ENCODE assay signal across 19 cellular contexts in genomic region chr12:68639396-68639767, GRCh38. TPM values are rescaled to one million over a fixed set of nuclear protein-coding genes. Genes with fewer than 3 reads are reported as not detected.
A peak's percentile ranks its signal among the peaks of the same experiment; 100 is the strongest.
DNase-seq lines count a peak whose midpoint lies in the region; ATAC-seq, FAIRE-seq and TF ChIP-seq lines count a peak whose summit lies in the region.
"Had no signal": no experiment of that assay in that cellular context is flagged by ENCODE, and none has a peak within 500 bp of the region (broad histone marks: within the 10 kb centered on the region; RNA-seq: fewer than 3 reads in every experiment).

No MANE protein-coding gene starts in this region.

- H3K27me3 Mint-ChIP-seq in activated CD4-positive, alpha-beta memory T cell treated with anti-CD3 and anti-CD28 coated beads, Interleukin-2, amount 10 ng/mL, durations not matched to agents 7 days and 5 days = no peaks in the 10 kb centered on the region
- no peaks in the 10 kb centered on the region for H3K27me3 Mint-ChIP-seq in activated CD4-positive, alpha-beta memory T cell treated with anti-CD3 and anti-CD28 coated beads for 36 hours
- H3K27me3 Mint-ChIP-seq in astrocyte (ENCODE audit: low read depth, unreplicated experiment) = no peaks in the 10 kb centered on the region

- DNase-seq in activated CD4-positive, alpha-beta memory T cell treated with anti-CD3 and anti-CD28 coated beads, Interleukin-2, amount 10 ng/mL, durations not matched to agents 7 days and 5 days = no peak
- no peak for DNase-seq in activated CD4-positive, alpha-beta memory T cell treated with anti-CD3 and anti-CD28 coated beads for 36 hours
- no peak for DNase-seq in astrocyte (ENCODE audit: low read depth)
- no peak for DNase-seq in smooth muscle cell (lab: John Stamatoyannopoulos, UW; ENCODE audit: unreplicated experiment)
- DNase-seq in NCI-H2081 treated with DMSO at 0.1 percent for 48 hours (lab: John Stamatoyannopoulos, UW) = no peak
- no peak for DNase-seq in stimulated activated CD8-positive, alpha-beta memory T cell treated with anti-CD3 and anti-CD28 coated beads, Interleukin-4, amount 100 ng/mL, for 48 hours
- DNase-seq: body of pancreas, Caco-2, esophagus squamous epithelium, head of caudate nucleus, NCI-H69, ovary, Peyer's patch, spleen had no signal

- H3K9me3 ChIP-seq in Loucy (ENCODE audit: insufficient read depth, low read depth, low read length) = no peaks in the 10 kb centered on the region
- H3K9me3 ChIP-seq in astrocyte (ENCODE audit: insufficient read depth, low read depth, low read length) = no peaks in the 10 kb centered on the region
- no peaks in the 10 kb centered on the region for H3K9me3 ChIP-seq in smooth muscle cell (replicated peaks; ENCODE audit: low read depth)
- H3K9me3 ChIP-seq: body of pancreas, Caco-2, esophagus squamous epithelium, ovary, Peyer's patch, spleen had no signal

- peaks cover 71% of the 10 kb centered on the region for H3K4me1 Mint-ChIP-seq in activated CD4-positive, alpha-beta memory T cell treated with anti-CD3 and anti-CD28 coated beads, Interleukin-2, amount 10 ng/mL, durations not matched to agents 7 days and 5 days
- H3K4me1 Mint-ChIP-seq in activated CD4-positive, alpha-beta memory T cell treated with anti-CD3 and anti-CD28 coated beads for 36 hours (ENCODE audit: low read depth) = peaks cover 79% of the 10 kb centered on the region
- peaks cover 47% of the 10 kb centered on the region for H3K4me1 Mint-ChIP-seq in astrocyte (ENCODE audit: low read depth, unreplicated experiment)

- H3K36me3 Mint-ChIP-seq in activated CD4-positive, alpha-beta memory T cell treated with anti-CD3 and anti-CD28 coated beads, Interleukin-2, amount 10 ng/mL, durations not matched to agents 7 days and 5 days (ENCODE audit: low read depth) = peaks cover 46% of the 10 kb centered on the region
- peaks cover 20% of the 10 kb centered on the region for H3K36me3 Mint-ChIP-seq in activated CD4-positive, alpha-beta memory T cell treated with anti-CD3 and anti-CD28 coated beads for 36 hours
- H3K36me3 Mint-ChIP-seq in astrocyte (ENCODE audit: low read depth, unreplicated experiment) = peaks cover 3% of the 10 kb centered on the region

- H3F3A ChIP-seq in Loucy (ENCODE audit: low read depth) (peaks cover 12% of the 10 kb centered on the region), smooth muscle cell (ENCODE audit: low read depth) (peaks cover 10% of the 10 kb centered on the region)

- H3K9ac ChIP-seq in Loucy (ENCODE audit: low read depth, low read length, poor library complexity, severe bottlenecking) (no peak overlapping the region), astrocyte (ENCODE audit: low read length) (no peak overlapping the region), smooth muscle cell (ENCODE audit: low read depth) (peak overlapping the region; percentile 36)

- peak overlapping the region; percentile 10 for H3K4me2 ChIP-seq in Loucy (ENCODE audit: low read depth, low read length, poor library complexity, severe bottlenecking)
- H3K4me2 ChIP-seq in astrocyte (ENCODE audit: low read length) = no peak overlapping the region
- H3K4me2 ChIP-seq in smooth muscle cell = peak overlapping the region; percentile 50

- no peaks in the 10 kb centered on the region for H3K9me3 Mint-ChIP-seq in activated CD4-positive, alpha-beta memory T cell treated with anti-CD3 and anti-CD28 coated beads, Interleukin-2, amount 10 ng/mL, durations not matched to agents 7 days and 5 days
- H3K9me3 Mint-ChIP-seq in activated CD4-positive, alpha-beta memory T cell treated with anti-CD3 and anti-CD28 coated beads for 36 hours = no peaks in the 10 kb centered on the region
- no peaks in the 10 kb centered on the region for H3K9me3 Mint-ChIP-seq in astrocyte (ENCODE audit: unreplicated experiment)

- POLR2A ChIA-PET in activated CD4-positive, alpha-beta memory T cell treated with anti-CD3 and anti-CD28 coated beads, Interleukin-2, amount 10 ng/mL, durations not matched to agents 7 days and 5 days (lab: Charles Lee) = interaction anchor here (0.9 to 1.9 kb wide), 6 partner anchors 16 to 142 kb away, joined by 3 to 8 read pairs (median 4); partner anchors contain the start of gene RAP1B
- POLR2A ChIA-PET in activated CD4-positive, alpha-beta memory T cell treated with anti-CD3 and anti-CD28 coated beads for 36 hours (lab: Charles Lee) = interaction anchor here (1.2 to 1.3 kb wide), 2 partner anchors 10 to 27 kb away, joined by 3 read pairs; no protein-coding TSS in a partner anchor

- H3K79me2 ChIP-seq in Loucy (ENCODE audit: insufficient read depth, low read length) = peaks cover 100% of the 10 kb centered on the region
- peaks cover 99% of the 10 kb centered on the region for H3K79me2 ChIP-seq in astrocyte (ENCODE audit: insufficient read depth, low read length)
- peaks cover 100% of the 10 kb centered on the region for H3K79me2 ChIP-seq in smooth muscle cell (ENCODE audit: low read depth)

- CTCF ChIA-PET in activated CD4-positive, alpha-beta memory T cell treated with anti-CD3 and anti-CD28 coated beads, Interleukin-2, amount 10 ng/mL, durations not matched to agents 7 days and 5 days (lab: Charles Lee) = interaction anchor here (0.7 to 1.0 kb wide), 2 partner anchors 275 to 280 kb away, joined by 3 read pairs; no protein-coding TSS in a partner anchor
- CTCF ChIA-PET in activated CD4-positive, alpha-beta memory T cell treated with anti-CD3 and anti-CD28 coated beads for 36 hours (lab: Charles Lee) = interaction anchor here (0.6 kb wide), 1 partner anchor 199 kb away, joined by 3 read pairs; no protein-coding TSS in a partner anchor

- no peak for FAIRE-seq in astrocyte (lab: Jason Lieb, UNC)
- FAIRE-seq: G401.6, keratinocyte had no signal

- peaks cover 92% of the 10 kb centered on the region for H4K20me1 ChIP-seq in Loucy (ENCODE audit: insufficient read depth, low read length, poor library complexity, severe bottlenecking)
- peaks cover 83% of the 10 kb centered on the region for H4K20me1 ChIP-seq in astrocyte (ENCODE audit: insufficient read depth, low read length)
- H4K20me1 ChIP-seq in smooth muscle cell (ENCODE audit: low read depth) = peaks cover 99% of the 10 kb centered on the region

- ATAC-seq in HG02623 (IDR thresholded peaks at IDR 0.05; ENCODE audit: unreplicated experiment) = no peak
- ATAC-seq: activated CD4-positive, CD25-positive, alpha-beta regulatory T cell treated with anti-CD3 and anti-CD28 coated beads, Interleukin-2, amount 50 U/mL, for 24 hours; body of pancreas had no signal

- no peak overlapping the region for H3K4me3 Mint-ChIP-seq in activated CD4-positive, alpha-beta memory T cell treated with anti-CD3 and anti-CD28 coated beads, Interleukin-2, amount 10 ng/mL, durations not matched to agents 7 days and 5 days
- H3K4me3 Mint-ChIP-seq in activated CD4-positive, alpha-beta memory T cell treated with anti-CD3 and anti-CD28 coated beads for 36 hours = no peak overlapping the region
- no peak overlapping the region for H3K4me3 Mint-ChIP-seq in astrocyte (ENCODE audit: unreplicated experiment)

- H2AFZ ChIP-seq in Loucy (ENCODE audit: low read length) (no peak overlapping the region), astrocyte (ENCODE audit: low read depth, low read length) (no peak overlapping the region), smooth muscle cell (ENCODE audit: low read depth) (no peak overlapping the region)

- H3K27ac ChIP-seq in astrocyte (ENCODE audit: low read depth, low read length) = no peak overlapping the region
- H3K27ac ChIP-seq in smooth muscle cell (ENCODE audit: low read depth) = peak overlapping the region; percentile 84
- H3K27ac ChIP-seq: body of pancreas, esophagus squamous epithelium, ovary had no signal

- intact Hi-C loops in activated CD4-positive, alpha-beta memory T cell treated with anti-CD3 and anti-CD28 coated beads for 36 hours (cut with micrococcal nuclease) = no loop called here

- H3K4me3 ChIP-seq in Loucy (ENCODE audit: low read length, poor library complexity, severe bottlenecking) = no peak overlapping the region
- H3K4me3 ChIP-seq in astrocyte (ENCODE audit: insufficient read depth, low read depth, low read length) = no peak overlapping the region
- H3K4me3 ChIP-seq in smooth muscle cell = no peak overlapping the region
- H3K4me3 ChIP-seq: body of pancreas, esophagus squamous epithelium, ovary, Peyer's patch, spleen had no signal

- H3K4me1 ChIP-seq in Loucy (ENCODE audit: insufficient read depth, low read length, poor library complexity, severe bottlenecking) (peaks cover 48% of the 10 kb centered on the region), astrocyte (ENCODE audit: insufficient read depth, low read length) (peaks cover 4% of the 10 kb centered on the region), smooth muscle cell (ENCODE audit: low read depth) (peaks cover 7% of the 10 kb centered on the region)

- H3K27ac Mint-ChIP-seq in activated CD4-positive, alpha-beta memory T cell treated with anti-CD3 and anti-CD28 coated beads, Interleukin-2, amount 10 ng/mL, durations not matched to agents 7 days and 5 days = peak overlapping the region; percentile 50
- no peak overlapping the region for H3K27ac Mint-ChIP-seq in activated CD4-positive, alpha-beta memory T cell treated with anti-CD3 and anti-CD28 coated beads for 36 hours
- peak overlapping the region; percentile 94 for H3K27ac Mint-ChIP-seq in astrocyte (ENCODE audit: unreplicated experiment)

- no peaks in the 10 kb centered on the region for H3K27me3 ChIP-seq in Loucy (ENCODE audit: insufficient read depth, low read length, poor library complexity, severe bottlenecking)
- no peaks in the 10 kb centered on the region for H3K27me3 ChIP-seq in astrocyte (ENCODE audit: insufficient read depth, low read length)
- H3K27me3 ChIP-seq in smooth muscle cell (ENCODE audit: low read depth) = no peaks in the 10 kb centered on the region
- H3K27me3 ChIP-seq: body of pancreas, esophagus squamous epithelium, ovary, Peyer's patch, spleen had no signal

- TF ChIP-seq CTCF in Loucy (conservative IDR thresholded peaks at IDR 0.05; ENCODE audit: low read length) (no peak), astrocyte (IDR thresholded peaks at IDR 0.05; ENCODE audit: insufficient read depth, low read depth, low read length) (no peak), smooth muscle cell (IDR thresholded peaks at IDR 0.05; ENCODE audit: borderline replicate concordance, insufficient read depth, poor library complexity, severe bottlenecking) (no peak)

- H3K9me2 ChIP-seq in Loucy (replicated peaks; ENCODE audit: low read depth, low read length) = no peaks in the 10 kb centered on the region

- WGBS in smooth muscle cell (ENCODE audit: low lambda C conversion rate) = 94% methylated on average over 1 of the region's 1 CpG

- H3K36me3 ChIP-seq in Loucy (ENCODE audit: insufficient read depth, low read length) (peaks cover 7% of the 10 kb centered on the region; the same call in 1 of the 2 replicates), astrocyte (ENCODE audit: insufficient read depth, low read length) (peaks cover 2% of the 10 kb centered on the region), smooth muscle cell (ENCODE audit: low read depth) (no peaks in the 10 kb centered on the region)
- H3K36me3 ChIP-seq: ovary, Peyer's patch had no signal

RNA-seq across cellular contexts. Expression of gene RAP1B, which starts 28.7 kb away (rescaled TPM):
- 100 to 1,000 TPM; 290 to 291 TPM for total RNA-seq in activated CD4-positive, alpha-beta memory T cell treated with anti-CD3 and anti-CD28 coated beads, Interleukin-2, amount 10 ng/mL, durations not matched to agents 7 days and 5 days
- 100 to 1,000 TPM; 211 to 213 TPM for total RNA-seq in activated CD4-positive, alpha-beta memory T cell treated with anti-CD3 and anti-CD28 coated beads for 36 hours
- total RNA-seq in astrocyte = 209 and 216 TPM in 2 replicates
- total RNA-seq in smooth muscle cell = 275 and 313 TPM in 2 replicates
- polyA plus RNA-seq in smooth muscle cell = 236 and 242 TPM in 2 replicates

RNA-seq across cellular contexts. Expression of gene NUP107, which starts 47.4 kb away (rescaled TPM):
- 10 to 100 TPM; 80.7 to 85.4 TPM for total RNA-seq in activated CD4-positive, alpha-beta memory T cell treated with anti-CD3 and anti-CD28 coated beads, Interleukin-2, amount 10 ng/mL, durations not matched to agents 7 days and 5 days
- total RNA-seq in activated CD4-positive, alpha-beta memory T cell treated with anti-CD3 and anti-CD28 coated beads for 36 hours = 100 to 1,000 TPM; 128 TPM
- total RNA-seq in astrocyte (40.3 and 42.8 TPM in 2 replicates), smooth muscle cell (51.1 and 65.3 TPM in 2 replicates)
- 29.1 and 39.9 TPM in 2 replicates for polyA plus RNA-seq in smooth muscle cell
